ENCODE assay signal across 1 cellular context in genomic region chr7:4720225-4720624, GRCh38.
TF ChIP-seq lines count a peak whose summit lies in the region.

No MANE protein-coding gene starts in this region.

TF ChIP-seq in SK-N-SH, 30 proteins besides CTCF, POLR2A, EP300 and RAD21:
- no peak for TF ChIP-seq NFIC (IDR thresholded peaks at IDR 0.05; ENCODE audit: borderline replicate concordance)
- TF ChIP-seq FOXM1 (IDR thresholded peaks at IDR 0.05; ENCODE audit: low read depth): no peak
- no peak for TF ChIP-seq FOSL2 (IDR thresholded peaks at IDR 0.05; ENCODE audit: borderline replicate concordance, low read depth)
- TF ChIP-seq SIN3A (IDR thresholded peaks at IDR 0.05; ENCODE audit: borderline replicate concordance, low read depth, low read length): no peak
- TF ChIP-seq MXI1 (IDR thresholded peaks at IDR 0.05; ENCODE audit: low read depth, low read length): no peak
- TF ChIP-seq REST (IDR thresholded peaks at IDR 0.05; ENCODE audit: low read depth, low read length): no peak
